In genomic region chr2:62197609-62198236, GRCh38 we compare ENCODE assay signal across 8 cellular contexts. TPM values are rescaled to one million over a fixed set of nuclear protein-coding genes. Genes with fewer than 3 reads are reported as not detected.
DNase-seq lines count a peak whose midpoint lies in the region; ATAC-seq and TF ChIP-seq lines count a peak whose summit lies in the region.

No MANE protein-coding gene starts in this region.

- no peaks in the 10 kb centered on the region for H3K36me3 Mint-ChIP-seq in immature natural killer cell

- no peaks in the 10 kb centered on the region for H3K9me3 ChIP-seq in smooth muscle cell (replicated peaks; ENCODE audit: low read depth)

- H3K9me3 Mint-ChIP-seq in immature natural killer cell: no peaks in the 10 kb centered on the region

- H3K4me3 ChIP-seq in GM12865 (ENCODE audit: low read depth, low read length) (peak overlapping the region; percentile 99), brain microvascular endothelial cell (ENCODE audit: low read depth, low read length) (peak overlapping the region; percentile 90), smooth muscle cell (peak overlapping the region; percentile 90)

- no peaks in the 10 kb centered on the region for H3K27me3 ChIP-seq in brain microvascular endothelial cell (replicated peaks)
- no peaks in the 10 kb centered on the region for H3K27me3 ChIP-seq in smooth muscle cell (ENCODE audit: low read depth)

- H3K27ac Mint-ChIP-seq in immature natural killer cell: peak overlapping the region; percentile 66 to 86 (median 83)

- H3F3A ChIP-seq in smooth muscle cell (ENCODE audit: low read depth): no peaks in the 10 kb centered on the region

- in situ Hi-C loops in brain microvascular endothelial cell (cut with HindIII; ENCODE audit: low pct_ligation_motif_present, low sequenced_read_pairs): no loop called here

- H3K36me3 ChIP-seq in brain microvascular endothelial cell (replicated peaks): no peaks in the 10 kb centered on the region
- no peaks in the 10 kb centered on the region for H3K36me3 ChIP-seq in smooth muscle cell (ENCODE audit: low read depth)

- H3K4me2 ChIP-seq in smooth muscle cell: peak overlapping the region; percentile 100

- peaks cover 32% of the 10 kb centered on the region for H3K4me1 ChIP-seq in smooth muscle cell (ENCODE audit: low read depth)

- H3K27me3 Mint-ChIP-seq in immature natural killer cell (ENCODE audit: low read depth in 3 of 3): peaks cover 0 to 22% (median 2%) of the 10 kb centered on the region in 3 donors

- H4K20me1 ChIP-seq in smooth muscle cell (ENCODE audit: low read depth): peaks cover 58% of the 10 kb centered on the region

- peak overlapping the region; percentile 68 for H3K9ac ChIP-seq in smooth muscle cell (ENCODE audit: low read depth)

- peaks cover 63% of the 10 kb centered on the region for H3K79me2 ChIP-seq in smooth muscle cell (ENCODE audit: low read depth)

- H2AFZ ChIP-seq in smooth muscle cell (ENCODE audit: low read depth): peak overlapping the region; percentile 48

- peaks cover 54 to 55% of the 10 kb centered on the region in 2 donors for H3K4me1 Mint-ChIP-seq in immature natural killer cell

- 3% methylated on average over 20 of the region's 20 CpGs for WGBS in smooth muscle cell (ENCODE audit: low lambda C conversion rate)

- TF ChIP-seq CTCF in GM12865 (IDR thresholded peaks at IDR 0.05; ENCODE audit: insufficient read depth, low read depth, low read length, missing control alignments) (no peak), brain microvascular endothelial cell (IDR thresholded peaks at IDR 0.05; ENCODE audit: low read depth, low read length, missing control alignments) (no peak), smooth muscle cell (IDR thresholded peaks at IDR 0.05; ENCODE audit: borderline replicate concordance, insufficient read depth, poor library complexity, severe bottlenecking) (no peak)

- peak; percentile 41 for DNase-seq in GM12865 (ENCODE audit: low read depth)
- peak; percentile 40 for DNase-seq in OCI-M1 (lab: John Stamatoyannopoulos, UW)
- no peak for DNase-seq in brain microvascular endothelial cell
- peak in 1 of 3 donors; percentile 27 for DNase-seq in immature natural killer cell
- DNase-seq in smooth muscle cell (lab: John Stamatoyannopoulos, UW; ENCODE audit: unreplicated experiment): no peak

- peak overlapping the region; percentile 86 to 93 (median 89) for H3K4me3 Mint-ChIP-seq in immature natural killer cell

- ATAC-seq in HG03378 (IDR thresholded peaks at IDR 0.05; ENCODE audit: unreplicated experiment) (no peak), HG03025 (IDR thresholded peaks at IDR 0.05; ENCODE audit: low FRiP score, unreplicated experiment) (no peak), GM18520 (IDR thresholded peaks at IDR 0.05; ENCODE audit: unreplicated experiment) (no peak)

- no peak overlapping the region for H3K27ac ChIP-seq in brain microvascular endothelial cell
- no peak overlapping the region for H3K27ac ChIP-seq in smooth muscle cell (ENCODE audit: low read depth)

RNA-seq across cellular contexts. Expression of gene B3GNT2, which starts 1.8 kb away (rescaled TPM):
- 10 to 100 TPM; 46.7 to 96.9 (median 50.4) TPM for polyA plus RNA-seq in immature natural killer cell
- total RNA-seq in smooth muscle cell: 29.3 and 32.1 TPM in 2 replicates
- 13.9 and 16.5 TPM in 2 replicates for polyA plus RNA-seq in smooth muscle cell

Comparison
In these comparisons a context has a peak if more than half of its experiments do, and no peak if none do; other contexts are left out.
1. DNase-seq: peak in GM12865 (single experiment) and OCI-M1 (single experiment); none in brain microvascular endothelial cell (single experiment) and smooth muscle cell (single experiment).
2. Peak in every context shown above with its lines, with median percentiles within 50 percentile points of each other: H3K4me3 ChIP-seq.